ENCODE assay signal across 27 cellular contexts in genomic region chr10:34462993-34463392, GRCh38.
"Had no signal": no experiment of that assay in that cellular context is flagged by ENCODE, and none has a peak within 500 bp of the region (broad histone marks: within the 10 kb centered on the region; RNA-seq: fewer than 3 reads in every experiment).

No MANE protein-coding gene starts in this region.

- H3K4me1 ChIP-seq: colonic mucosa, esophagus squamous epithelium, gastroesophageal sphincter, heart left ventricle, heart right ventricle had no signal

- H3K27me3 ChIP-seq: colonic mucosa, esophagus muscularis mucosa, esophagus squamous epithelium, foreskin keratinocyte, gastrocnemius medialis, gastroesophageal sphincter, heart left ventricle, heart right ventricle had no signal

- H3K36me3 ChIP-seq: colonic mucosa, gastrocnemius medialis, heart left ventricle, heart right ventricle had no signal

- ATAC-seq: effector memory CD8-positive, alpha-beta T cell; foreskin keratinocyte; gastrocnemius medialis; gastroesophageal sphincter; heart left ventricle; heart right ventricle had no signal

- DNase-seq: colonic mucosa; cortex of kidney; dermis blood vessel endothelial cell; dorsolateral prefrontal cortex; effector CD4-positive, alpha-beta T cell; effector CD8-positive, alpha-beta T cell; effector memory CD4-positive, alpha-beta T cell; effector memory CD8-positive, alpha-beta T cell; endodermal cell; erythroblast; esophagus squamous epithelium; foreskin fibroblast; foreskin keratinocyte; foreskin melanocyte; gastrocnemius medialis; glutamatergic neuron; head of caudate nucleus; heart left ventricle; heart right ventricle had no signal

- H3K9me3 ChIP-seq: colonic mucosa, esophagus muscularis mucosa, esophagus squamous epithelium, gastrocnemius medialis, gastroesophageal sphincter, heart left ventricle, heart right ventricle had no signal

- FAIRE-seq: colon, endometrium, endothelial cell of umbilical vein, frontal cortex had no signal

- H3K4me3 ChIP-seq: colonic mucosa, coronary artery, dorsolateral prefrontal cortex, esophagus muscularis mucosa, esophagus squamous epithelium, gastrocnemius medialis, gastroesophageal sphincter, heart left ventricle, heart right ventricle had no signal

- H3K27ac ChIP-seq: colonic mucosa, coronary artery, dorsolateral prefrontal cortex, epithelial cell of prostate, esophagus muscularis mucosa, esophagus squamous epithelium, foreskin keratinocyte, gastrocnemius medialis, gastroesophageal sphincter, heart left ventricle, heart right ventricle had no signal
